18 cellular contexts compared by ENCODE assay signal in the genomic region with DNA sequence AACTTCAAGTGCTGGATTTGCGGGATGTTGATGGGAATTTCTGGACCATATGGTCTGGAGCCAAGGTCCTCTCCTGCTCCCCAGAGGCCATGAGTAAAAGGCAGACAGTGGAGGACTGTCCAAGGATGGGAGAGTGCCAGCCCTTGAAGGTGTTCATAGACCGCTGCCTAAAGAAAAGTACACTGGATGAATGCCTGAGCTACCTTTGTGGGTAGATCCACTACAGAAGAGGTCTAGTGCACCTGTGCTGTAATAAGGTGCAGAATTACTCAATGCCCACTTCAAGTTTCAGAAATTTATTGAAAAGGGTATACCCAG. TPM values are rescaled to one million over a fixed set of nuclear protein-coding genes. Genes with fewer than 3 reads are reported as not detected.
"Had no signal": no experiment of that assay in that cellular context is flagged by ENCODE, and none has a peak within 500 bp of the region (broad histone marks: within the 10 kb centered on the region; RNA-seq: fewer than 3 reads in every experiment).

No MANE protein-coding gene starts in this region.

RNA-seq across cellular contexts. Expression of a gene that starts 7.5 kb away (rescaled TPM):
- total RNA-seq: naive thymus-derived CD4-positive, alpha-beta T cell; natural killer cell; neural crest cell; omental fat pad; osteocyte; pancreas; progenitor cell of endocrine pancreas; psoas muscle; renal cortical epithelial cell; sciatic nerve; smooth muscle cell; spleen; suprapubic skin; testis; transverse colon; upper lobe of left lung; ureter; vagina had no signal

RNA-seq across cellular contexts. Expression of a gene that starts 20.6 kb away (rescaled TPM):
- total RNA-seq: naive thymus-derived CD4-positive, alpha-beta T cell; natural killer cell; neural crest cell; omental fat pad; osteocyte; pancreas; progenitor cell of endocrine pancreas; psoas muscle; renal cortical epithelial cell; sciatic nerve; smooth muscle cell; spleen; suprapubic skin; transverse colon; upper lobe of left lung; ureter; vagina had no signal

RNA-seq across cellular contexts. Expression of a gene that starts 38.4 kb away (rescaled TPM):
- total RNA-seq: naive thymus-derived CD4-positive, alpha-beta T cell; natural killer cell; neural crest cell; omental fat pad; osteocyte; pancreas; progenitor cell of endocrine pancreas; psoas muscle; renal cortical epithelial cell; sciatic nerve; smooth muscle cell; spleen; suprapubic skin; transverse colon; upper lobe of left lung; ureter; vagina had no signal

RNA-seq across cellular contexts. Expression of a gene that starts 45.3 kb away (rescaled TPM):
- total RNA-seq: naive thymus-derived CD4-positive, alpha-beta T cell; natural killer cell; neural crest cell; omental fat pad; osteocyte; pancreas; progenitor cell of endocrine pancreas; psoas muscle; renal cortical epithelial cell; sciatic nerve; smooth muscle cell; spleen; suprapubic skin; testis; transverse colon; upper lobe of left lung; ureter; vagina had no signal

RNA-seq across cellular contexts. Expression of a gene that starts 56.8 kb away (rescaled TPM):
- total RNA-seq: naive thymus-derived CD4-positive, alpha-beta T cell; natural killer cell; neural crest cell; omental fat pad; osteocyte; pancreas; progenitor cell of endocrine pancreas; psoas muscle; renal cortical epithelial cell; sciatic nerve; smooth muscle cell; spleen; suprapubic skin; testis; transverse colon; upper lobe of left lung; ureter; vagina had no signal
